10 cellular contexts compared by ENCODE assay signal in the genomic region with DNA sequence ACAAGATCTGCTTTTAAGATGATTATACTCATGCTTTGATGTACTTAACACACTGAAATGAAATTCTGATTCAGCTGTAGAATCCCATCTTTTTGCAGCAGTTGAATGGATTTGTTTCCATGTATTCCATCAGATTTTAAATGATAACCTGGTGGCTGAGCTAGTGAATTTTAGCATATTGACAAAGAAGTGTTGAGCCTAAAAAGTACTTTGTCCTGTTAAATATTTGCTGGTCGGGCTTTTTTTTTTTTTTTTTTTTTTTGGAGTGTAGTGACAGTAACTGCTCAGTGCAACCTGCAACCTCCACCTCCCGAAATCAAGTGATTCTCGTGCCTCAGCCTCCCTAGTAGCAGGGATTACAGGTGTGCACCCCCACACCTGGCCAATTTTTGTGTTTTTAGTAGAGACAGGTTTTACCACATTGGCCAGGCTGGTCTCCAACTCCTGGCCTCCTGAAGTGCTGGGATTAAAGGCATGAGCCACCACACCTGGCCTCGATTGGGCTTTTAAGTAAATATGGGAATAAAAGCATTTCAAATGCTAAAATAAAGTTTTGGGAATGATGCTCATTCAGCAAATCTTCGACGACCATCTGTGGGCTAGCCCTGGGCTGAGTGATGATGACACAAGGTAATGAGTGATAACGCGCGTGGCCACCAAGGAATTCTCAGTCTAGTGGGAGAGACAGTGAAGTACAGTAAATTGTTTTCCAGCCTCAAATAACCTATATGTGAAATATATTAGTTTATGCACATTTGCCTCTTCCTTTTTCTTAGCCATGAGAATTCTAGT. TPM values are rescaled to one million over a fixed set of nuclear protein-coding genes. Genes with fewer than 3 reads are reported as not detected.
DNase-seq lines count a peak whose midpoint lies in the region; ATAC-seq and TF ChIP-seq lines count a peak whose summit lies in the region.
"Had no signal": no experiment of that assay in that cellular context is flagged by ENCODE, and none has a peak within 500 bp of the region (broad histone marks: within the 10 kb centered on the region; RNA-seq: fewer than 3 reads in every experiment).

No MANE protein-coding gene starts in this region.

- H3K9ac ChIP-seq in OCI-LY3 (ENCODE audit: low read length), result no peak overlapping the region

- H3K79me2 ChIP-seq in DOHH2 (ENCODE audit: control insufficient read depth, low read length) (peaks cover 77% of the 10 kb centered on the region), OCI-LY3 (ENCODE audit: low read length) (peaks cover 83% of the 10 kb centered on the region)

- H2AFZ ChIP-seq in OCI-LY3 (ENCODE audit: low read depth, low read length), result no peak overlapping the region
- H2AFZ ChIP-seq in neuron (ENCODE audit: low read depth, low read length), result no peak overlapping the region

- peak overlapping the region; percentile 98; the same call in 1 of the 2 replicates for H3K4me3 ChIP-seq in DOHH2 (ENCODE audit: low read length)
- H3K4me3 ChIP-seq in OCI-LY3 (ENCODE audit: low read length), result no peak overlapping the region
- peak overlapping the region in 46 of 59 donors; percentile 1 to 100 (median 96) for H3K4me3 ChIP-seq in dorsolateral prefrontal cortex
- H3K4me3 ChIP-seq in neuron (ENCODE audit: low read length), result peak overlapping the region; percentile 78
- no peak overlapping the region for H3K4me3 ChIP-seq in BE2C (ENCODE audit: low read depth, low read length)

- ATAC-seq in HG03354 (IDR thresholded peaks at IDR 0.05; ENCODE audit: poor library complexity, severe bottlenecking, unreplicated experiment), result no peak
- ATAC-seq: pancreas had no signal

- H3K9me2 ChIP-seq in DOHH2 (replicated peaks; ENCODE audit: control insufficient read depth, low read length), result no peaks in the 10 kb centered on the region

- H4K20me1 ChIP-seq in DOHH2 (ENCODE audit: control insufficient read depth, insufficient read depth, low read depth, low read length) (peaks cover 13% of the 10 kb centered on the region), OCI-LY3 (ENCODE audit: insufficient read depth, low read length) (peaks cover 27% of the 10 kb centered on the region)

- DNase-seq in dorsolateral prefrontal cortex (no peak), BE2C (no peak)
- DNase-seq in effector CD8-positive, alpha-beta T cell (lab: John Stamatoyannopoulos, UW), result no peak
- no peak for DNase-seq in stimulated activated CD4-positive, alpha-beta T cell treated with anti-CD3 and anti-CD28 coated beads, Interleukin-4, amount 100 ng/mL, for 1 hour
- DNase-seq: NCI-H1092 treated with DMSO at 0.1 percent for 48 hours, pancreas had no signal

- H3K27ac ChIP-seq in DOHH2 (ENCODE audit: low read depth, low read length) (no peak overlapping the region), OCI-LY3 (ENCODE audit: low read length) (no peak overlapping the region), dorsolateral prefrontal cortex (no peak overlapping the region)
- H3K27ac ChIP-seq: pancreas had no signal

- intact Hi-C loops in dorsolateral prefrontal cortex (cut with DNase I), result no loop called here

- H3K4me1 ChIP-seq in DOHH2 (ENCODE audit: control insufficient read depth, low read length), result peaks cover 33% of the 10 kb centered on the region
- peaks cover 20% of the 10 kb centered on the region for H3K4me1 ChIP-seq in OCI-LY3 (ENCODE audit: low read length)
- peaks cover 21% of the 10 kb centered on the region for H3K4me1 ChIP-seq in neuron (ENCODE audit: insufficient read depth, low read length)
- no peaks in the 10 kb centered on the region for H3K4me1 ChIP-seq in BE2C

- TF ChIP-seq CTCF in DOHH2 (IDR thresholded peaks at IDR 0.05; ENCODE audit: low read depth, low read length, poor library complexity, severe bottlenecking) (no peak), OCI-LY3 (IDR thresholded peaks at IDR 0.05; ENCODE audit: low read depth, low read length) (no peak), dorsolateral prefrontal cortex (IDR thresholded peaks at IDR 0.05 in 54 of 56, conservative IDR thresholded peaks at IDR 0.05 in 2 of 56; ENCODE audit: low read depth in 1 of 56, partially characterized antibody in 56 of 56) (no peak), BE2C (IDR thresholded peaks at IDR 0.05; ENCODE audit: low read depth, low read length) (no peak)

- peak overlapping the region; percentile 98 for H3K4me2 ChIP-seq in DOHH2 (ENCODE audit: low read length)
- 0 out of 2 replicates have a peak overlapping the region, but pooled peaks have one; percentile 90 for H3K4me2 ChIP-seq in OCI-LY3 (ENCODE audit: low read length)

- H3K9me3 ChIP-seq in DOHH2 (ENCODE audit: control insufficient read depth, insufficient read depth, low read length) (no peaks in the 10 kb centered on the region), OCI-LY3 (ENCODE audit: insufficient read depth, low read length) (no peaks in the 10 kb centered on the region), neuron (ENCODE audit: low read length) (no peaks in the 10 kb centered on the region), BE2C (no peaks in the 10 kb centered on the region)
- H3K9me3 ChIP-seq: pancreas had no signal

- peaks cover 39% of the 10 kb centered on the region for H3K36me3 ChIP-seq in DOHH2 (ENCODE audit: control insufficient read depth, low read length)
- H3K36me3 ChIP-seq in OCI-LY3 (replicated peaks; ENCODE audit: low read depth, low read length), result peaks cover 6% of the 10 kb centered on the region
- H3K36me3 ChIP-seq in neuron (ENCODE audit: insufficient read depth, low read length), result peaks cover 29% of the 10 kb centered on the region
- no peaks in the 10 kb centered on the region for H3K36me3 ChIP-seq in BE2C
- H3K36me3 ChIP-seq: pancreas had no signal

- no peaks in the 10 kb centered on the region for H3F3A ChIP-seq in DOHH2 (ENCODE audit: control insufficient read depth, insufficient read depth)

- H3K27me3 ChIP-seq in DOHH2 (ENCODE audit: control insufficient read depth, low read length) (no peaks in the 10 kb centered on the region), OCI-LY3 (ENCODE audit: low read depth, low read length) (no peaks in the 10 kb centered on the region), dorsolateral prefrontal cortex (no peaks in the 10 kb centered on the region), neuron (ENCODE audit: insufficient read depth, low read length) (no peaks in the 10 kb centered on the region), BE2C (no peaks in the 10 kb centered on the region)
- H3K27me3 ChIP-seq: pancreas had no signal

RNA-seq across cellular contexts. Expression of a gene that starts 2.2 kb away (rescaled TPM):
- 100 to 1,000 TPM in 75 of 120 experiments, 10 to 100 TPM in 45; 61.4 to 145 (median 105) TPM for total RNA-seq in dorsolateral prefrontal cortex
- polyA plus RNA-seq in BE2C (2012; ENCODE audit: insufficient read depth, insufficient read length, low read depth), result 35.9 TPM

RNA-seq across cellular contexts. Expression of a gene that starts 2.7 kb away (rescaled TPM):
- 10 to 100 TPM; 26.2 to 53.3 (median 36.5) TPM for total RNA-seq in dorsolateral prefrontal cortex
- polyA plus RNA-seq in BE2C (2012; ENCODE audit: insufficient read depth, insufficient read length, low read depth), result 41.5 TPM

RNA-seq across cellular contexts. Expression of a gene that starts 55.4 kb away (rescaled TPM):
- total RNA-seq in dorsolateral prefrontal cortex, result 1 to 10 TPM in 10 of 120 experiments, under 1 TPM in 109, not detected in 1; 0.13 to 2.5 (median 0.43) TPM
- not detected for polyA plus RNA-seq in BE2C (2012; ENCODE audit: insufficient read depth, insufficient read length, low read depth)

Comparison
In these comparisons a context has a peak if more than half of its experiments do, and no peak if none do; other contexts are left out.
1. H3K4me3 ChIP-seq: peak in DOHH2 (single experiment), dorsolateral prefrontal cortex (46 of 59) and neuron (single experiment); none in OCI-LY3 (single experiment) and BE2C (single experiment).